Comparison of ENCODE assay signal across 1 cellular context in genomic region chr6:104525677-104526322, GRCh38.
TF ChIP-seq lines count a peak whose summit lies in the region.

No MANE protein-coding gene starts in this region.

TF ChIP-seq in H1, 55 proteins besides CTCF, POLR2A, EP300 and RAD21 (continued from another document):
- TF ChIP-seq, protein P1, sequence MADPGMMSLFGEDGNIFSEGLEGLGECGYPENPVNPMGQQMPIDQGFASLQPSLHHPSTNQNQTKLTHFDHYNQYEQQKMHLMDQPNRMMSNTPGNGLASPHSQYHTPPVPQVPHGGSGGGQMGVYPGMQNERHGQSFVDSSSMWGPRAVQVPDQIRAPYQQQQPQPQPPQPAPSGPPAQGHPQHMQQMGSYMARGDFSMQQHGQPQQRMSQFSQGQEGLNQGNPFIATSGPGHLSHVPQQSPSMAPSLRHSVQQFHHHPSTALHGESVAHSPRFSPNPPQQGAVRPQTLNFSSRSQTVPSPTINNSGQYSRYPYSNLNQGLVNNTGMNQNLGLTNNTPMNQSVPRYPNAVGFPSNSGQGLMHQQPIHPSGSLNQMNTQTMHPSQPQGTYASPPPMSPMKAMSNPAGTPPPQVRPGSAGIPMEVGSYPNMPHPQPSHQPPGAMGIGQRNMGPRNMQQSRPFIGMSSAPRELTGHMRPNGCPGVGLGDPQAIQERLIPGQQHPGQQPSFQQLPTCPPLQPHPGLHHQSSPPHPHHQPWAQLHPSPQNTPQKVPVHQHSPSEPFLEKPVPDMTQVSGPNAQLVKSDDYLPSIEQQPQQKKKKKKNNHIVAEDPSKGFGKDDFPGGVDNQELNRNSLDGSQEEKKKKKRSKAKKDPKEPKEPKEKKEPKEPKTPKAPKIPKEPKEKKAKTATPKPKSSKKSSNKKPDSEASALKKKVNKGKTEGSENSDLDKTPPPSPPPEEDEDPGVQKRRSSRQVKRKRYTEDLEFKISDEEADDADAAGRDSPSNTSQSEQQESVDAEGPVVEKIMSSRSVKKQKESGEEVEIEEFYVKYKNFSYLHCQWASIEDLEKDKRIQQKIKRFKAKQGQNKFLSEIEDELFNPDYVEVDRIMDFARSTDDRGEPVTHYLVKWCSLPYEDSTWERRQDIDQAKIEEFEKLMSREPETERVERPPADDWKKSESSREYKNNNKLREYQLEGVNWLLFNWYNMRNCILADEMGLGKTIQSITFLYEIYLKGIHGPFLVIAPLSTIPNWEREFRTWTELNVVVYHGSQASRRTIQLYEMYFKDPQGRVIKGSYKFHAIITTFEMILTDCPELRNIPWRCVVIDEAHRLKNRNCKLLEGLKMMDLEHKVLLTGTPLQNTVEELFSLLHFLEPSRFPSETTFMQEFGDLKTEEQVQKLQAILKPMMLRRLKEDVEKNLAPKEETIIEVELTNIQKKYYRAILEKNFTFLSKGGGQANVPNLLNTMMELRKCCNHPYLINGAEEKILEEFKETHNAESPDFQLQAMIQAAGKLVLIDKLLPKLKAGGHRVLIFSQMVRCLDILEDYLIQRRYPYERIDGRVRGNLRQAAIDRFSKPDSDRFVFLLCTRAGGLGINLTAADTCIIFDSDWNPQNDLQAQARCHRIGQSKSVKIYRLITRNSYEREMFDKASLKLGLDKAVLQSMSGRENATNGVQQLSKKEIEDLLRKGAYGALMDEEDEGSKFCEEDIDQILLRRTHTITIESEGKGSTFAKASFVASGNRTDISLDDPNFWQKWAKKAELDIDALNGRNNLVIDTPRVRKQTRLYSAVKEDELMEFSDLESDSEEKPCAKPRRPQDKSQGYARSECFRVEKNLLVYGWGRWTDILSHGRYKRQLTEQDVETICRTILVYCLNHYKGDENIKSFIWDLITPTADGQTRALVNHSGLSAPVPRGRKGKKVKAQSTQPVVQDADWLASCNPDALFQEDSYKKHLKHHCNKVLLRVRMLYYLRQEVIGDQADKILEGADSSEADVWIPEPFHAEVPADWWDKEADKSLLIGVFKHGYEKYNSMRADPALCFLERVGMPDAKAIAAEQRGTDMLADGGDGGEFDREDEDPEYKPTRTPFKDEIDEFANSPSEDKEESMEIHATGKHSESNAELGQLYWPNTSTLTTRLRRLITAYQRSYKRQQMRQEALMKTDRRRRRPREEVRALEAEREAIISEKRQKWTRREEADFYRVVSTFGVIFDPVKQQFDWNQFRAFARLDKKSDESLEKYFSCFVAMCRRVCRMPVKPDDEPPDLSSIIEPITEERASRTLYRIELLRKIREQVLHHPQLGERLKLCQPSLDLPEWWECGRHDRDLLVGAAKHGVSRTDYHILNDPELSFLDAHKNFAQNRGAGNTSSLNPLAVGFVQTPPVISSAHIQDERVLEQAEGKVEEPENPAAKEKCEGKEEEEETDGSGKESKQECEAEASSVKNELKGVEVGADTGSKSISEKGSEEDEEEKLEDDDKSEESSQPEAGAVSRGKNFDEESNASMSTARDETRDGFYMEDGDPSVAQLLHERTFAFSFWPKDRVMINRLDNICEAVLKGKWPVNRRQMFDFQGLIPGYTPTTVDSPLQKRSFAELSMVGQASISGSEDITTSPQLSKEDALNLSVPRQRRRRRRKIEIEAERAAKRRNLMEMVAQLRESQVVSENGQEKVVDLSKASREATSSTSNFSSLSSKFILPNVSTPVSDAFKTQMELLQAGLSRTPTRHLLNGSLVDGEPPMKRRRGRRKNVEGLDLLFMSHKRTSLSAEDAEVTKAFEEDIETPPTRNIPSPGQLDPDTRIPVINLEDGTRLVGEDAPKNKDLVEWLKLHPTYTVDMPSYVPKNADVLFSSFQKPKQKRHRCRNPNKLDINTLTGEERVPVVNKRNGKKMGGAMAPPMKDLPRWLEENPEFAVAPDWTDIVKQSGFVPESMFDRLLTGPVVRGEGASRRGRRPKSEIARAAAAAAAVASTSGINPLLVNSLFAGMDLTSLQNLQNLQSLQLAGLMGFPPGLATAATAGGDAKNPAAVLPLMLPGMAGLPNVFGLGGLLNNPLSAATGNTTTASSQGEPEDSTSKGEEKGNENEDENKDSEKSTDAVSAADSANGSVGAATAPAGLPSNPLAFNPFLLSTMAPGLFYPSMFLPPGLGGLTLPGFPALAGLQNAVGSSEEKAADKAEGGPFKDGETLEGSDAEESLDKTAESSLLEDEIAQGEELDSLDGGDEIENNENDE (IDR thresholded peaks at IDR 0.05; ENCODE audit: insufficient replicate concordance, low read length) = no peak
- no peak for TF ChIP-seq CEBPB (IDR thresholded peaks at IDR 0.05; ENCODE audit: low read depth, low read length)
- TF ChIP-seq MAX (IDR thresholded peaks at IDR 0.05) = no peak
- TF ChIP-seq TCF12 (IDR thresholded peaks at IDR 0.05; ENCODE audit: low read depth, low read length) = no peak
- TF ChIP-seq FOSL1 (IDR thresholded peaks at IDR 0.05; ENCODE audit: insufficient read depth, low read depth, low read length) = no peak
- TF ChIP-seq, protein P2, sequence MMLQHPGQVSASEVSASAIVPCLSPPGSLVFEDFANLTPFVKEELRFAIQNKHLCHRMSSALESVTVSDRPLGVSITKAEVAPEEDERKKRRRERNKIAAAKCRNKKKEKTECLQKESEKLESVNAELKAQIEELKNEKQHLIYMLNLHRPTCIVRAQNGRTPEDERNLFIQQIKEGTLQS (IDR thresholded peaks at IDR 0.05; ENCODE audit: insufficient read depth, low read depth, low read length) = no peak
- TF ChIP-seq SP2 (IDR thresholded peaks at IDR 0.05; ENCODE audit: low read length) = no peak
- TF ChIP-seq ASH2L (IDR thresholded peaks at IDR 0.05; ENCODE audit: low read length) = no peak
- TF ChIP-seq CBX8 (IDR thresholded peaks at IDR 0.05; ENCODE audit: borderline replicate concordance, low read depth, low read length) = no peak
- no peak for TF ChIP-seq TAF1 (IDR thresholded peaks at IDR 0.05; ENCODE audit: low read depth, low read length)
- no peak for TF ChIP-seq CREB1 (IDR thresholded peaks at IDR 0.05)
- TF ChIP-seq CHD1 (IDR thresholded peaks at IDR 0.05; ENCODE audit: low read depth, low read length) = no peak
- no peak for TF ChIP-seq HDAC6 (IDR thresholded peaks at IDR 0.05; ENCODE audit: low read depth, low read length)
- no peak for TF ChIP-seq EGR1 (IDR thresholded peaks at IDR 0.05; ENCODE audit: borderline replicate concordance, low read depth, low read length)
- TF ChIP-seq POU5F1 (IDR thresholded peaks at IDR 0.05; ENCODE audit: low read depth, low read length) = 0 out of 2 replicates have a peak, but pooled peaks have one; percentile 20
TF ChIP-seq in H1: peak in this region for 3.
